30 cellular contexts compared by ENCODE assay signal in genomic region chr20:37469531-37469930, GRCh38. TPM values are rescaled to one million over a fixed set of nuclear protein-coding genes. Genes with fewer than 3 reads are reported as not detected.
"Had no signal": no experiment of that assay in that cellular context is flagged by ENCODE, and none has a peak within 500 bp of the region (broad histone marks: within the 10 kb centered on the region; RNA-seq: fewer than 3 reads in every experiment).

No MANE protein-coding gene starts in this region.

- H3K9me3 ChIP-seq: gastrocnemius medialis, mucosa of descending colon, suprapubic skin, transverse colon, upper lobe of right lung, vagina had no signal

- H3K27ac ChIP-seq: epithelial cell of prostate, gastrocnemius medialis, parathyroid adenoma, suprapubic skin, transverse colon, upper lobe of right lung, vagina had no signal

- H3K4me3 ChIP-seq: gastrocnemius medialis, mucosa of descending colon, smooth muscle cell, suprapubic skin, transverse colon, upper lobe of right lung, vagina had no signal

- H3K9me3 Mint-ChIP-seq: effector memory CD8-positive, alpha-beta T cell; mesothelial cell of epicardium; natural killer cell treated with Interleukin-12 subunit alpha and Interleukin-12 subunit beta and Interleukin-15 and Interleukin-18, amount 100 ng/mL, for 72 hours; neural crest cell; stimulated activated naive CD8-positive, alpha-beta T cell treated with anti-CD3 and anti-CD28 coated beads, Interleukin-15, amount 100 ng/mL, for 72 hours had no signal

- H3K27me3 ChIP-seq: gastrocnemius medialis, transverse colon, upper lobe of right lung, vagina had no signal

- H3K36me3 ChIP-seq: gastrocnemius medialis, suprapubic skin, transverse colon, upper lobe of right lung, vagina had no signal

- H3K36me3 Mint-ChIP-seq: mesothelial cell of epicardium; naive B cell; natural killer cell treated with Interleukin-12 subunit alpha and Interleukin-12 subunit beta and Interleukin-15 and Interleukin-18, amount 100 ng/mL, for 72 hours had no signal

- H3K9ac ChIP-seq: parathyroid adenoma had no signal

- ATAC-seq: effector memory CD8-positive, alpha-beta T cell; esophagus mucosa; gastrocnemius medialis; left lobe of liver; mucosa of descending colon; natural killer cell treated with Interleukin-12 subunit alpha and Interleukin-12 subunit beta and Interleukin-15 and Interleukin-18, amount 100 ng/mL, for 72 hours; sciatic nerve; stimulated activated naive CD8-positive, alpha-beta T cell treated with anti-CD3 and anti-CD28 coated beads, Interleukin-15, amount 100 ng/mL, for 72 hours; upper lobe of right lung had no signal

- H3K4me1 ChIP-seq: gastrocnemius medialis, parathyroid adenoma, suprapubic skin, transverse colon, upper lobe of right lung, vagina had no signal

- H3K4me2 ChIP-seq: smooth muscle cell had no signal

- H3K4me3 Mint-ChIP-seq: effector memory CD8-positive, alpha-beta T cell; mesothelial cell of epicardium; naive B cell; natural killer cell treated with Interleukin-12 subunit alpha and Interleukin-12 subunit beta and Interleukin-15 and Interleukin-18, amount 100 ng/mL, for 72 hours; neural crest cell; stimulated activated naive CD8-positive, alpha-beta T cell treated with anti-CD3 and anti-CD28 coated beads, Interleukin-15, amount 100 ng/mL, for 72 hours had no signal

- DNase-seq: cortex of kidney; effector memory CD8-positive, alpha-beta T cell; foreskin fibroblast; gastrocnemius medialis; kidney; mesenchymal stem cell; mucosa of descending colon; naive B cell; stimulated activated CD4-positive, alpha-beta T cell treated with anti-CD3 and anti-CD28 coated beads, Interleukin-12 subunit alpha, Interleukin-12 subunit beta, amount 100 ng/mL, for 4 hours; stimulated activated CD4-positive, alpha-beta T cell treated with anti-CD3 and anti-CD28 coated beads, Interleukin-1b, Interleukin-23, amount 100 ng/mL, for 48 hours; stimulated activated CD4-positive, alpha-beta T cell treated with anti-CD3 and anti-CD28 coated beads, Interleukin-4, amount 100 ng/mL, for 1 hour; stimulated activated CD8-positive, alpha-beta memory T cell treated with anti-CD3 and anti-CD28 coated beads, Interleukin-4, amount 100 ng/mL, for 48 hours; stimulated activated naive CD4-positive, alpha-beta T cell; stimulated activated naive CD8-positive, alpha-beta T cell treated with anti-CD3 and anti-CD28 coated beads, Interleukin-15, amount 100 ng/mL, for 72 hours; transverse colon; upper lobe of right lung had no signal

- H3K4me1 Mint-ChIP-seq: mesothelial cell of epicardium; stimulated activated naive CD8-positive, alpha-beta T cell treated with anti-CD3 and anti-CD28 coated beads, Interleukin-15, amount 100 ng/mL, for 72 hours had no signal

- H3K27ac Mint-ChIP-seq: effector memory CD8-positive, alpha-beta T cell; mesothelial cell of epicardium; natural killer cell treated with Interleukin-12 subunit alpha and Interleukin-12 subunit beta and Interleukin-15 and Interleukin-18, amount 100 ng/mL, for 72 hours; progenitor cell of endocrine pancreas had no signal

RNA-seq across cellular contexts. Expression of gene NNAT, which starts 51.5 kb away (rescaled TPM):
- total RNA-seq: lung microvascular endothelial cell, osteoblast, smooth muscle cell had no signal
